1 cellular context compared by ENCODE assay signal in genomic region chr20:37528442-37529213, GRCh38.
TF ChIP-seq lines count a peak whose summit lies in the region.

No MANE protein-coding gene starts in this region.

TF ChIP-seq in SK-N-SH, 30 proteins besides CTCF, POLR2A, EP300 and RAD21 (continued from another document):
- TF ChIP-seq PBX3 (IDR thresholded peaks at IDR 0.05) (no peak), MEF2A (IDR thresholded peaks at IDR 0.05; ENCODE audit: borderline replicate concordance, low read depth) (no peak)
TF ChIP-seq in SK-N-SH: peak in this region for 0.
